ENCODE assay signal across 11 cellular contexts in genomic region chr6:154403803-154404202, GRCh38. TPM values are rescaled to one million over a fixed set of nuclear protein-coding genes. Genes with fewer than 3 reads are reported as not detected.
DNase-seq lines count a peak whose midpoint lies in the region; ATAC-seq and TF ChIP-seq lines count a peak whose summit lies in the region.
"Had no signal": no experiment of that assay in that cellular context is flagged by ENCODE, and none has a peak within 500 bp of the region (broad histone marks: within the 10 kb centered on the region; RNA-seq: fewer than 3 reads in every experiment).

No MANE protein-coding gene starts in this region.

- TF ChIP-seq POLR2A in breast epithelium (IDR thresholded peaks at IDR 0.05): no peak

- H3K4me3 ChIP-seq in breast epithelium (no peak overlapping the region), RWPE2 (ENCODE audit: severe bottlenecking) (no peak overlapping the region), upper lobe of right lung (no peak overlapping the region)
- H3K4me3 ChIP-seq: vagina had no signal

- DNase-seq in MCF 10A (ENCODE audit: unreplicated experiment) (peak; percentile 71), breast epithelium (ENCODE audit: low spot score in 2 of 2) (no peak), RWPE2 (ENCODE audit: low spot score) (no peak), left cardiac atrium (peak; percentile 31), upper lobe of right lung (no peak), NCI-H1694 (lab: John Stamatoyannopoulos, UW) (no peak), islet precursor cell (no peak)
- DNase-seq: effector memory CD8-positive, alpha-beta T cell had no signal

- no TSS peak for BruUV-seq in MCF 10A (replicated peaks; lab: Mats Ljungman, UMichigan)

- H3K36me3 ChIP-seq in breast epithelium: no peaks in the 10 kb centered on the region
- no peaks in the 10 kb centered on the region for H3K36me3 ChIP-seq in RWPE2 (ENCODE audit: low read depth)
- no peaks in the 10 kb centered on the region for H3K36me3 ChIP-seq in upper lobe of right lung

- no peak overlapping the region for H3K27ac ChIP-seq in breast epithelium
- H3K27ac ChIP-seq in RWPE2 (ENCODE audit: poor library complexity, severe bottlenecking): no peak overlapping the region
- H3K27ac ChIP-seq in upper lobe of right lung: no peak overlapping the region
- H3K27ac ChIP-seq: vagina had no signal

- no peaks in the 10 kb centered on the region for H3K9me3 ChIP-seq in breast epithelium
- no peaks in the 10 kb centered on the region for H3K9me3 ChIP-seq in RWPE2 (ENCODE audit: severe bottlenecking)
- no peaks in the 10 kb centered on the region for H3K9me3 ChIP-seq in upper lobe of right lung
- H3K9me3 ChIP-seq: vagina had no signal

- H3K4me3 Mint-ChIP-seq in MCF 10A (ENCODE audit: unreplicated experiment): no peak overlapping the region
- H3K4me3 Mint-ChIP-seq: effector memory CD8-positive, alpha-beta T cell had no signal

- CTCF ChIA-PET in MCF 10A (lab: Yijun Ruan, JAX): no interaction called here

- TF ChIP-seq CTCF in MCF 10A (IDR thresholded peaks at IDR 0.05; ENCODE audit: unreplicated experiment) (no peak), breast epithelium (IDR thresholded peaks at IDR 0.05) (no peak), RWPE2 (IDR thresholded peaks at IDR 0.05; ENCODE audit: poor library complexity, severe bottlenecking) (no peak), upper lobe of right lung (IDR thresholded peaks at IDR 0.05) (no peak)

- intact Hi-C loops in MCF 10A (cut with micrococcal nuclease) (no loop called here), breast epithelium (cut with DNase I; ENCODE audit: low total_unique reads) (no loop called here), left cardiac atrium (cut with DNase I) (no loop called here), upper lobe of right lung (cut with DNase I) (no loop called here)

- H3K36me3 Mint-ChIP-seq in MCF 10A (ENCODE audit: insufficient read depth, unreplicated experiment): peaks cover 8% of the 10 kb centered on the region

- peaks cover 6% of the 10 kb centered on the region for H3K4me1 Mint-ChIP-seq in MCF 10A (ENCODE audit: insufficient read depth, unreplicated experiment)

- H3K4me1 ChIP-seq in breast epithelium (no peaks in the 10 kb centered on the region), RWPE2 (ENCODE audit: insufficient read depth, poor library complexity, severe bottlenecking) (peaks cover 17% of the 10 kb centered on the region), upper lobe of right lung (peaks cover 2% of the 10 kb centered on the region)

- no peaks in the 10 kb centered on the region for H3K27me3 Mint-ChIP-seq in MCF 10A (ENCODE audit: insufficient read depth, unreplicated experiment)

- no peaks in the 10 kb centered on the region for H3K27me3 ChIP-seq in breast epithelium
- no peaks in the 10 kb centered on the region for H3K27me3 ChIP-seq in RWPE2 (ENCODE audit: insufficient read depth, poor library complexity, severe bottlenecking)
- H3K27me3 ChIP-seq in upper lobe of right lung: no peaks in the 10 kb centered on the region
- H3K27me3 ChIP-seq: vagina had no signal

- no peak overlapping the region for H3K27ac Mint-ChIP-seq in MCF 10A (ENCODE audit: low read depth, unreplicated experiment)

- H3K9me3 Mint-ChIP-seq in MCF 10A (ENCODE audit: unreplicated experiment): no peaks in the 10 kb centered on the region
- H3K9me3 Mint-ChIP-seq: effector memory CD8-positive, alpha-beta T cell had no signal

- POLR2A ChIA-PET in MCF 10A (lab: Yijun Ruan, JAX): no interaction called here

- peak; percentile 61; the same call in 2 of the 3 replicates for ATAC-seq in RWPE2 (ENCODE audit: low read depth)
- ATAC-seq in left cardiac atrium: peak; percentile 72 to 80
- ATAC-seq in upper lobe of right lung: peak; percentile 35
- no peak for ATAC-seq in GM18870 (IDR thresholded peaks at IDR 0.05; ENCODE audit: unreplicated experiment)
- ATAC-seq: activated CD4-positive, CD25-positive, alpha-beta regulatory T cell treated with anti-CD3 and anti-CD28 coated beads, Interleukin-2, amount 50 U/mL, for 24 hours; effector memory CD8-positive, alpha-beta T cell had no signal

RNA-seq across cellular contexts. Expression of gene IPCEF1, which starts 47.2 kb away (rescaled TPM):
- not detected in 2 replicates for total RNA-seq in MCF 10A (2022)
- 1 to 10 TPM; 3.7 to 6.7 (median 5.6) TPM for total RNA-seq in breast epithelium
- total RNA-seq in left cardiac atrium: 1 to 10 TPM in 1 of 2 donors, under 1 TPM in 1; 0.99 to 1.2 TPM
- 8.8 TPM for total RNA-seq in upper lobe of right lung

Comparison
In these comparisons a context has a peak if more than half of its experiments do, and no peak if none do; other contexts are left out.
1. DNase-seq: peak in MCF 10A (single experiment) and left cardiac atrium (single experiment); none in breast epithelium (0 of 2), RWPE2 (single experiment), upper lobe of right lung (single experiment), NCI-H1694 (single experiment) and islet precursor cell (single experiment).